ENCODE assay signal across 1 cellular context in the genomic region with DNA sequence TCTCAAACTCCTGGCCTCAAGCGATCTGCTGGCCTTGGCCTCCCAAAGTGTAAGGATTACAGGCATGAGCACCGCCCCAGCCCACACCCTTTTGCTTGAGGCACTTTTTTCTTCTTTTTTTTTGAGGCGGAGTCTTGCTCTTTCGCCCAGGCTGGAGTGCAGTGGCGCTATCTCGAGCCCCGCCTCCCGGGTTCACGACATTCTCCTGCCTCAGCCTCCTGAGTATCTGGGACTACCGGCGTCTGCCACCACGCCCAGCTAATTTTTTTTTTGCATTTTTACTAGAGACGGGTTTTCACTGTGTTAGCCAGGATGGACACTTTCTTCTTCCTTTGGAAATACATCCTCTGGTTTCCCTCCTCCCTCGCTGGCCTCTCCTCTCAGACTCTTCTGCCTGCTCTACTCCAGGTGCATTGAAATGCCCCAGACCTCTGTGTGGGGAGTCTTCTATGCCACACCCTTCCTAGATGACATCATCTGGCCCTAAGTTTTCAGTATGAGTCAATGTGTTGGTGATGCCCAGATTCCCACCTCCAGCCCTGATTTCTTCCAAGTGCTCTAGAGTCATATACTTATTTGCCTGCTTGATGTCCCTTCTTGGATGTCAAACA.
TF ChIP-seq lines count a peak whose summit lies in the region.

No MANE protein-coding gene starts in this region.

TF ChIP-seq in K562, 482 proteins besides CTCF, POLR2A, EP300 and RAD21 (continued from another document):
- no peak for TF ChIP-seq ZNF785 (CRISPR knock-in tag; IDR thresholded peaks at IDR 0.05)
- peak; percentile 81 for TF ChIP-seq JUND (IDR thresholded peaks at IDR 0.05; ENCODE audit: borderline replicate concordance, low read depth, low read length)
- TF ChIP-seq JUND (tag; IDR thresholded peaks at IDR 0.05; ENCODE audit: borderline replicate concordance, low read depth, low read length), result peak; percentile 56; the same call in 1 of the 3 replicates
- no peak for TF ChIP-seq ZNF121 (CRISPR knock-in tag; conservative IDR thresholded peaks at IDR 0.05)
- no peak for TF ChIP-seq BRD4 (IDR thresholded peaks at IDR 0.05)
- no peak for TF ChIP-seq NR2C2 (CRISPR knock-in tag; IDR thresholded peaks at IDR 0.05)
- no peak for TF ChIP-seq NR2C2 (tag; IDR thresholded peaks at IDR 0.05)
- TF ChIP-seq NR1H2 (CRISPR knock-in tag; IDR thresholded peaks at IDR 0.05), result no peak
- TF ChIP-seq SAFB2 (IDR thresholded peaks at IDR 0.05; ENCODE audit: borderline replicate concordance, low read depth, low read length, severe bottlenecking), result no peak
- TF ChIP-seq SNAPC5 (CRISPR knock-in tag; IDR thresholded peaks at IDR 0.05), result no peak
- TF ChIP-seq CCAR2 (IDR thresholded peaks at IDR 0.05; ENCODE audit: low read depth, low read length), result no peak
- no peak for TF ChIP-seq ZNF133 (CRISPR knock-in tag; IDR thresholded peaks at IDR 0.05)
- TF ChIP-seq, protein P1, sequence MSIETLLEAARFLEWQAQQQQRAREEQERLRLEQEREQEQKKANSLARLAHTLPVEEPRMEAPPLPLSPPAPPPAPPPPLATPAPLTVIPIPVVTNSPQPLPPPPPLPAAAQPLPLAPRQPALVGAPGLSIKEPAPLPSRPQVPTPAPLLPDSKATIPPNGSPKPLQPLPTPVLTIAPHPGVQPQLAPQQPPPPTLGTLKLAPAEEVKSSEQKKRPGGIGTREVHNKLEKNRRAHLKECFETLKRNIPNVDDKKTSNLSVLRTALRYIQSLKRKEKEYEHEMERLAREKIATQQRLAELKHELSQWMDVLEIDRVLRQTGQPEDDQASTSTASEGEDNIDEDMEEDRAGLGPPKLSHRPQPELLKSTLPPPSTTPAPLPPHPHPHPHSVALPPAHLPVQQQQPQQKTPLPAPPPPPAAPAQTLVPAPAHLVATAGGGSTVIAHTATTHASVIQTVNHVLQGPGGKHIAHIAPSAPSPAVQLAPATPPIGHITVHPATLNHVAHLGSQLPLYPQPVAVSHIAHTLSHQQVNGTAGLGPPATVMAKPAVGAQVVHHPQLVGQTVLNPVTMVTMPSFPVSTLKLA (conservative IDR thresholded peaks at IDR 0.05), result 0 out of 4 replicates have a peak, but pooled peaks of 1 of the 2 experiments have one; percentile 22
- TF ChIP-seq MYC (IDR thresholded peaks at IDR 0.05; ENCODE audit: low read depth, low read length), result no peak
- no peak for TF ChIP-seq MYC (CRISPR knock-in tag; IDR thresholded peaks at IDR 0.05; ENCODE audit: borderline replicate concordance, low read depth)
- TF ChIP-seq, protein P2, sequence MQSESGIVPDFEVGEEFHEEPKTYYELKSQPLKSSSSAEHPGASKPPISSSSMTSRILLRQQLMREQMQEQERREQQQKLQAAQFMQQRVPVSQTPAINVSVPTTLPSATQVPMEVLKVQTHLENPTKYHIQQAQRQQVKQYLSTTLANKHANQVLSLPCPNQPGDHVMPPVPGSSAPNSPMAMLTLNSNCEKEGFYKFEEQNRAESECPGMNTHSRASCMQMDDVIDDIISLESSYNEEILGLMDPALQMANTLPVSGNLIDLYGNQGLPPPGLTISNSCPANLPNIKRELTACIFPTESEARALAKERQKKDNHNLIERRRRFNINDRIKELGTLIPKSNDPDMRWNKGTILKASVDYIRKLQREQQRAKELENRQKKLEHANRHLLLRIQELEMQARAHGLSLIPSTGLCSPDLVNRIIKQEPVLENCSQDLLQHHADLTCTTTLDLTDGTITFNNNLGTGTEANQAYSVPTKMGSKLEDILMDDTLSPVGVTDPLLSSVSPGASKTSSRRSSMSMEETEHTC (IDR thresholded peaks at IDR 0.05), result no peak
- TF ChIP-seq MEIS2 (IDR thresholded peaks at IDR 0.05; ENCODE audit: partially characterized antibody), result no peak
- no peak for TF ChIP-seq RUNX1 (IDR thresholded peaks at IDR 0.05; ENCODE audit: low read depth)
- no peak for TF ChIP-seq CHCHD3 (CRISPR knock-in tag; IDR thresholded peaks at IDR 0.05)
- peak; percentile 50 for TF ChIP-seq POLR2B (IDR thresholded peaks at IDR 0.05; ENCODE audit: low read depth, partially characterized antibody)
- no peak for TF ChIP-seq ZKSCAN3 (CRISPR knock-in tag; IDR thresholded peaks at IDR 0.05)
- TF ChIP-seq CBFA2T3 (IDR thresholded peaks at IDR 0.05), result 0 out of 2 replicates have a peak, but pooled peaks have one; percentile 4
- no peak for TF ChIP-seq PTTG1 (tag; IDR thresholded peaks at IDR 0.05; ENCODE audit: low read depth)
- peak; percentile 61; the same call in 1 of the 2 replicates for TF ChIP-seq DPF2 (IDR thresholded peaks at IDR 0.05)
